ENCODE assay signal across 1 cellular context in the genomic region with DNA sequence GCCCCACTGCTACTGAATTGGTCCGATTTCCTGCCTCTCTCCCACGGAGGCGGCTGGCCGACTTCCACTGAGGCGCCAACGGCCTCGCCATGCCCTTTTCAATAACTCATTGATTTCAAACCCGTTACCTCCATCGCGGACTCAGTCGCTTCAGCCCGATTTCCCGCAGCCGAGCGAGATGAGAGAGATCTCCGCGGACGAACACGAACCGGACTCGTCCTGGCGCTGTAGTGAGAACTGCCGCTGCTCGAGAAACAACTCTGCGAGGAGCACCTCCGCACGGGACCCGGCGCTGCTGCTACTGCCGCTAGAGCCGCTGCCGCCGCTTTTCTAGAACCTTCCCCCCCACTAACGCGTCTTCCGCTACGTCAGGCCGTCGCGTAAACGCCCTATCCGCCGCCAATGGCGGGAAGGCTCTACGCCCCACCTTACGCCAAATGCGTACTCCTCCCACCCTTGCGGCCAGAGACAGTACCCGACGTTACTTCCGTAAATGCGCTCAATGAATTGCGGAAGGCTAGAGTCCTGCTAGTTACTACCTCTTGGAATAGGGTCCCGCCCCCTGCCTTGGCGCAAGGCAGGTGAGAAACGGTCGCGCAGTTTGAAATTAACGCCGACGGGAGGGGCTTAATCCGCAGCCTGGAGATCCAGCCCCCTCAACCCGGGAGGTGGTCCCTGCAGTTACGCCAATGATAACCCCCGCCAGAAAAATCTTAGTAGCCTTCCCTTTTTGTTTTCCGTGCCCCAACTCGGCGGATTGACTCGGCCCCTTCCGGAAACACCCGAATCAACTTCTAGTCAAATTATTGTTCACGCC.
A peak's percentile ranks its signal among the peaks of the same experiment; 100 is the strongest.
TF ChIP-seq lines count a peak whose summit lies in the region.

Gene HNRNPA2B1, minus strand, starts transcription at position 303 of the 817 bp plus-strand sequence. Its CDS starts 169 bp downstream, at position 134.

TF ChIP-seq in HepG2, 621 proteins besides CTCF, POLR2A, EP300 and RAD21 (continued from another document and continues in another):
- TF ChIP-seq ZNF547 (CRISPR knock-in tag; IDR thresholded peaks at IDR 0.05): no peak; the same call in 1 of the 2 replicates
- no peak for TF ChIP-seq KLF13 (CRISPR knock-in tag; IDR thresholded peaks at IDR 0.05)
- peak; percentile 76; the same call in 1 of the 2 replicates for TF ChIP-seq ZNF788 (CRISPR knock-in tag; IDR thresholded peaks at IDR 0.05; ENCODE audit: borderline replicate concordance)
- TF ChIP-seq ZNF558 (CRISPR knock-in tag; IDR thresholded peaks at IDR 0.05; ENCODE audit: borderline replicate concordance): peak; percentile 69; the same call in 1 of the 2 replicates
- TF ChIP-seq ZNF17 (CRISPR knock-in tag; IDR thresholded peaks at IDR 0.05): no peak
- TF ChIP-seq ZSCAN31 (CRISPR knock-in tag; IDR thresholded peaks at IDR 0.05; ENCODE audit: low read depth): peak; percentile 72; the same call in 1 of the 2 replicates
- TF ChIP-seq ZNF235 (CRISPR knock-in tag; IDR thresholded peaks at IDR 0.05; ENCODE audit: borderline replicate concordance): no peak
- no peak for TF ChIP-seq ZBTB3 (CRISPR knock-in tag; IDR thresholded peaks at IDR 0.05; ENCODE audit: borderline replicate concordance, low read depth)
- TF ChIP-seq, protein P1, sequence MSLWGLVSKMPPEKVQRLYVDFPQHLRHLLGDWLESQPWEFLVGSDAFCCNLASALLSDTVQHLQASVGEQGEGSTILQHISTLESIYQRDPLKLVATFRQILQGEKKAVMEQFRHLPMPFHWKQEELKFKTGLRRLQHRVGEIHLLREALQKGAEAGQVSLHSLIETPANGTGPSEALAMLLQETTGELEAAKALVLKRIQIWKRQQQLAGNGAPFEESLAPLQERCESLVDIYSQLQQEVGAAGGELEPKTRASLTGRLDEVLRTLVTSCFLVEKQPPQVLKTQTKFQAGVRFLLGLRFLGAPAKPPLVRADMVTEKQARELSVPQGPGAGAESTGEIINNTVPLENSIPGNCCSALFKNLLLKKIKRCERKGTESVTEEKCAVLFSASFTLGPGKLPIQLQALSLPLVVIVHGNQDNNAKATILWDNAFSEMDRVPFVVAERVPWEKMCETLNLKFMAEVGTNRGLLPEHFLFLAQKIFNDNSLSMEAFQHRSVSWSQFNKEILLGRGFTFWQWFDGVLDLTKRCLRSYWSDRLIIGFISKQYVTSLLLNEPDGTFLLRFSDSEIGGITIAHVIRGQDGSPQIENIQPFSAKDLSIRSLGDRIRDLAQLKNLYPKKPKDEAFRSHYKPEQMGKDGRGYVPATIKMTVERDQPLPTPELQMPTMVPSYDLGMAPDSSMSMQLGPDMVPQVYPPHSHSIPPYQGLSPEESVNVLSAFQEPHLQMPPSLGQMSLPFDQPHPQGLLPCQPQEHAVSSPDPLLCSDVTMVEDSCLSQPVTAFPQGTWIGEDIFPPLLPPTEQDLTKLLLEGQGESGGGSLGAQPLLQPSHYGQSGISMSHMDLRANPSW (CRISPR knock-in tag; IDR thresholded peaks at IDR 0.05; ENCODE audit: borderline replicate concordance): no peak
- peak; percentile 73 for TF ChIP-seq ATF7-NPFF (CRISPR knock-in tag; IDR thresholded peaks at IDR 0.05; ENCODE audit: low read depth)
- no peak for TF ChIP-seq ISX (CRISPR knock-in tag; conservative IDR thresholded peaks at IDR 0.05)
- peak; percentile 86 for TF ChIP-seq HOXA5 (CRISPR knock-in tag; IDR thresholded peaks at IDR 0.05)
- TF ChIP-seq ZNF619 (CRISPR knock-in tag; IDR thresholded peaks at IDR 0.05): no peak
- TF ChIP-seq ZNF230 (CRISPR knock-in tag; IDR thresholded peaks at IDR 0.05): peak; percentile 44
- TF ChIP-seq PHF8 (CRISPR knock-in tag; IDR thresholded peaks at IDR 0.05): peak; percentile 67
- TF ChIP-seq, protein P2, sequence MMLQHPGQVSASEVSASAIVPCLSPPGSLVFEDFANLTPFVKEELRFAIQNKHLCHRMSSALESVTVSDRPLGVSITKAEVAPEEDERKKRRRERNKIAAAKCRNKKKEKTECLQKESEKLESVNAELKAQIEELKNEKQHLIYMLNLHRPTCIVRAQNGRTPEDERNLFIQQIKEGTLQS (CRISPR knock-in tag; IDR thresholded peaks at IDR 0.05): no peak; the same call in 1 of the 2 replicates
- TF ChIP-seq TBP (CRISPR knock-in tag; IDR thresholded peaks at IDR 0.05): no peak
- no peak; the same call in 1 of the 2 replicates for TF ChIP-seq ZNF205 (CRISPR knock-in tag; IDR thresholded peaks at IDR 0.05)
- no peak; the same call in none of the 2 replicates for TF ChIP-seq ARNT2 (CRISPR knock-in tag; IDR thresholded peaks at IDR 0.05; ENCODE audit: low read depth)
- TF ChIP-seq KAT8 (CRISPR knock-in tag; IDR thresholded peaks at IDR 0.05): peak; percentile 62
- TF ChIP-seq, protein P3, sequence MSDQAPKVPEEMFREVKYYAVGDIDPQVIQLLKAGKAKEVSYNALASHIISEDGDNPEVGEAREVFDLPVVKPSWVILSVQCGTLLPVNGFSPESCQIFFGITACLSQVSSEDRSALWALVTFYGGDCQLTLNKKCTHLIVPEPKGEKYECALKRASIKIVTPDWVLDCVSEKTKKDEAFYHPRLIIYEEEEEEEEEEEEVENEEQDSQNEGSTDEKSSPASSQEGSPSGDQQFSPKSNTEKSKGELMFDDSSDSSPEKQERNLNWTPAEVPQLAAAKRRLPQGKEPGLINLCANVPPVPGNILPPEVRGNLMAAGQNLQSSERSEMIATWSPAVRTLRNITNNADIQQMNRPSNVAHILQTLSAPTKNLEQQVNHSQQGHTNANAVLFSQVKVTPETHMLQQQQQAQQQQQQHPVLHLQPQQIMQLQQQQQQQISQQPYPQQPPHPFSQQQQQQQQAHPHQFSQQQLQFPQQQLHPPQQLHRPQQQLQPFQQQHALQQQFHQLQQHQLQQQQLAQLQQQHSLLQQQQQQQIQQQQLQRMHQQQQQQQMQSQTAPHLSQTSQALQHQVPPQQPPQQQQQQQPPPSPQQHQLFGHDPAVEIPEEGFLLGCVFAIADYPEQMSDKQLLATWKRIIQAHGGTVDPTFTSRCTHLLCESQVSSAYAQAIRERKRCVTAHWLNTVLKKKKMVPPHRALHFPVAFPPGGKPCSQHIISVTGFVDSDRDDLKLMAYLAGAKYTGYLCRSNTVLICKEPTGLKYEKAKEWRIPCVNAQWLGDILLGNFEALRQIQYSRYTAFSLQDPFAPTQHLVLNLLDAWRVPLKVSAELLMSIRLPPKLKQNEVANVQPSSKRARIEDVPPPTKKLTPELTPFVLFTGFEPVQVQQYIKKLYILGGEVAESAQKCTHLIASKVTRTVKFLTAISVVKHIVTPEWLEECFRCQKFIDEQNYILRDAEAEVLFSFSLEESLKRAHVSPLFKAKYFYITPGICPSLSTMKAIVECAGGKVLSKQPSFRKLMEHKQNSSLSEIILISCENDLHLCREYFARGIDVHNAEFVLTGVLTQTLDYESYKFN (CRISPR knock-in tag; conservative IDR thresholded peaks at IDR 0.05): no peak; the same call in 1 of the 2 replicates
- no peak for TF ChIP-seq JUND (CRISPR knock-in tag; IDR thresholded peaks at IDR 0.05)
- peak; percentile 88 for TF ChIP-seq FLYWCH1 (CRISPR knock-in tag; IDR thresholded peaks at IDR 0.05)
- TF ChIP-seq, protein P4, sequence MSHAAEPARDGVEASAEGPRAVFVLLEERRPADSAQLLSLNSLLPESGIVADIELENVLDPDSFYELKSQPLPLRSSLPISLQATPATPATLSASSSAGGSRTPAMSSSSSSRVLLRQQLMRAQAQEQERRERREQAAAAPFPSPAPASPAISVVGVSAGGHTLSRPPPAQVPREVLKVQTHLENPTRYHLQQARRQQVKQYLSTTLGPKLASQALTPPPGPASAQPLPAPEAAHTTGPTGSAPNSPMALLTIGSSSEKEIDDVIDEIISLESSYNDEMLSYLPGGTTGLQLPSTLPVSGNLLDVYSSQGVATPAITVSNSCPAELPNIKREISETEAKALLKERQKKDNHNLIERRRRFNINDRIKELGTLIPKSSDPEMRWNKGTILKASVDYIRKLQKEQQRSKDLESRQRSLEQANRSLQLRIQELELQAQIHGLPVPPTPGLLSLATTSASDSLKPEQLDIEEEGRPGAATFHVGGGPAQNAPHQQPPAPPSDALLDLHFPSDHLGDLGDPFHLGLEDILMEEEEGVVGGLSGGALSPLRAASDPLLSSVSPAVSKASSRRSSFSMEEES (CRISPR knock-in tag; IDR thresholded peaks at IDR 0.05): peak; percentile 19; the same call in 1 of the 2 replicates
- peak; percentile 67; the same call in 1 of the 2 replicates for TF ChIP-seq MED13 (CRISPR knock-in tag; IDR thresholded peaks at IDR 0.05)
- TF ChIP-seq THAP11 (CRISPR knock-in tag; IDR thresholded peaks at IDR 0.05): peak; percentile 79
- no peak for TF ChIP-seq ZNF180 (CRISPR knock-in tag; IDR thresholded peaks at IDR 0.05; ENCODE audit: borderline replicate concordance, low read depth)
- peak; percentile 65 for TF ChIP-seq ZNF446 (CRISPR knock-in tag; IDR thresholded peaks at IDR 0.05)
- TF ChIP-seq MTF2 (CRISPR knock-in tag; IDR thresholded peaks at IDR 0.05; ENCODE audit: borderline replicate concordance): no peak
- TF ChIP-seq, protein P5, sequence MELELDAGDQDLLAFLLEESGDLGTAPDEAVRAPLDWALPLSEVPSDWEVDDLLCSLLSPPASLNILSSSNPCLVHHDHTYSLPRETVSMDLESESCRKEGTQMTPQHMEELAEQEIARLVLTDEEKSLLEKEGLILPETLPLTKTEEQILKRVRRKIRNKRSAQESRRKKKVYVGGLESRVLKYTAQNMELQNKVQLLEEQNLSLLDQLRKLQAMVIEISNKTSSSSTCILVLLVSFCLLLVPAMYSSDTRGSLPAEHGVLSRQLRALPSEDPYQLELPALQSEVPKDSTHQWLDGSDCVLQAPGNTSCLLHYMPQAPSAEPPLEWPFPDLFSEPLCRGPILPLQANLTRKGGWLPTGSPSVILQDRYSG (CRISPR knock-in tag; IDR thresholded peaks at IDR 0.05): 0 out of 2 replicates have a peak, but pooled peaks have one; percentile 71
- TF ChIP-seq TAF15 (IDR thresholded peaks at IDR 0.05; ENCODE audit: low read depth, low read length, poor library complexity, severe bottlenecking): no peak
- TF ChIP-seq MZF1 (CRISPR knock-in tag; IDR thresholded peaks at IDR 0.05; ENCODE audit: borderline replicate concordance): no peak
- TF ChIP-seq STAT5B (CRISPR knock-in tag; IDR thresholded peaks at IDR 0.05): 0 out of 2 replicates have a peak, but pooled peaks have one; percentile 59
- TF ChIP-seq ZSCAN21 (CRISPR knock-in tag; IDR thresholded peaks at IDR 0.05; ENCODE audit: borderline replicate concordance): peak; percentile 64
- TF ChIP-seq, protein P6, sequence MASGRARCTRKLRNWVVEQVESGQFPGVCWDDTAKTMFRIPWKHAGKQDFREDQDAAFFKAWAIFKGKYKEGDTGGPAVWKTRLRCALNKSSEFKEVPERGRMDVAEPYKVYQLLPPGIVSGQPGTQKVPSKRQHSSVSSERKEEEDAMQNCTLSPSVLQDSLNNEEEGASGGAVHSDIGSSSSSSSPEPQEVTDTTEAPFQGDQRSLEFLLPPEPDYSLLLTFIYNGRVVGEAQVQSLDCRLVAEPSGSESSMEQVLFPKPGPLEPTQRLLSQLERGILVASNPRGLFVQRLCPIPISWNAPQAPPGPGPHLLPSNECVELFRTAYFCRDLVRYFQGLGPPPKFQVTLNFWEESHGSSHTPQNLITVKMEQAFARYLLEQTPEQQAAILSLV (CRISPR knock-in tag; IDR thresholded peaks at IDR 0.05; ENCODE audit: borderline replicate concordance): peak; percentile 57; the same call in 1 of the 2 replicates
- TF ChIP-seq, protein P7, sequence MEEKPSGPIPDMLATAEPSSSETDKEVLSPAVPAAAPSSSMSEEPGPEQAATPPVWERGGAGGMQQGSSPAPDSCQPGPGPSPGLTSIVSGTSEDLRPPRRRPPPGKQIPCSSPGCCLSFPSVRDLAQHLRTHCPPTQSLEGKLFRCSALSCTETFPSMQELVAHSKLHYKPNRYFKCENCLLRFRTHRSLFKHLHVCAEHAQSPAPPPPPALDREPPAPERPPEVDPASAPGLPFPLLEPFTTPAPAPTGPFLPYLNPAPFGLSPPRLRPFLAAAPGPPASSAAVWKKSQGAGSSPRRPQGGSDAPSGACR (CRISPR knock-in tag; IDR thresholded peaks at IDR 0.05): no peak
- TF ChIP-seq ZNF660 (CRISPR knock-in tag; IDR thresholded peaks at IDR 0.05; ENCODE audit: borderline replicate concordance, low read depth): no peak
- no peak for TF ChIP-seq MAFF (IDR thresholded peaks at IDR 0.05; ENCODE audit: low read depth, low read length)
- TF ChIP-seq CENPT (CRISPR knock-in tag; IDR thresholded peaks at IDR 0.05; ENCODE audit: low read depth): peak; percentile 88; the same call in 1 of the 2 replicates
- no peak for TF ChIP-seq ATRX (CRISPR knock-in tag; IDR thresholded peaks at IDR 0.05; ENCODE audit: borderline replicate concordance)
- TF ChIP-seq THAP7 (CRISPR knock-in tag; IDR thresholded peaks at IDR 0.05): 0 out of 2 replicates have a peak, but pooled peaks have one; percentile 34
- TF ChIP-seq HDAC1 (CRISPR knock-in tag; IDR thresholded peaks at IDR 0.05): peak; percentile 85
- TF ChIP-seq, protein P8, sequence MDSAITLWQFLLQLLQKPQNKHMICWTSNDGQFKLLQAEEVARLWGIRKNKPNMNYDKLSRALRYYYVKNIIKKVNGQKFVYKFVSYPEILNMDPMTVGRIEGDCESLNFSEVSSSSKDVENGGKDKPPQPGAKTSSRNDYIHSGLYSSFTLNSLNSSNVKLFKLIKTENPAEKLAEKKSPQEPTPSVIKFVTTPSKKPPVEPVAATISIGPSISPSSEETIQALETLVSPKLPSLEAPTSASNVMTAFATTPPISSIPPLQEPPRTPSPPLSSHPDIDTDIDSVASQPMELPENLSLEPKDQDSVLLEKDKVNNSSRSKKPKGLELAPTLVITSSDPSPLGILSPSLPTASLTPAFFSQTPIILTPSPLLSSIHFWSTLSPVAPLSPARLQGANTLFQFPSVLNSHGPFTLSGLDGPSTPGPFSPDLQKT (CRISPR knock-in tag; IDR thresholded peaks at IDR 0.05; ENCODE audit: borderline replicate concordance): no peak
- peak; percentile 21; the same call in 1 of the 2 replicates for TF ChIP-seq ZNF616 (CRISPR knock-in tag; IDR thresholded peaks at IDR 0.05; ENCODE audit: low read depth)
- TF ChIP-seq MAZ (IDR thresholded peaks at IDR 0.05; ENCODE audit: borderline replicate concordance, low read depth, low read length): 0 out of 2 replicates have a peak, but pooled peaks have one; percentile 15
- peak; percentile 76 for TF ChIP-seq MAZ (CRISPR knock-in tag; IDR thresholded peaks at IDR 0.05; ENCODE audit: low read depth)
- TF ChIP-seq ZNF761 (CRISPR knock-in tag; conservative IDR thresholded peaks at IDR 0.05): no peak
- TF ChIP-seq TARDBP (CRISPR knock-in tag; IDR thresholded peaks at IDR 0.05): peak; percentile 54
- no peak for TF ChIP-seq PAWR (CRISPR knock-in tag; IDR thresholded peaks at IDR 0.05; ENCODE audit: borderline replicate concordance)
- TF ChIP-seq, protein P9, sequence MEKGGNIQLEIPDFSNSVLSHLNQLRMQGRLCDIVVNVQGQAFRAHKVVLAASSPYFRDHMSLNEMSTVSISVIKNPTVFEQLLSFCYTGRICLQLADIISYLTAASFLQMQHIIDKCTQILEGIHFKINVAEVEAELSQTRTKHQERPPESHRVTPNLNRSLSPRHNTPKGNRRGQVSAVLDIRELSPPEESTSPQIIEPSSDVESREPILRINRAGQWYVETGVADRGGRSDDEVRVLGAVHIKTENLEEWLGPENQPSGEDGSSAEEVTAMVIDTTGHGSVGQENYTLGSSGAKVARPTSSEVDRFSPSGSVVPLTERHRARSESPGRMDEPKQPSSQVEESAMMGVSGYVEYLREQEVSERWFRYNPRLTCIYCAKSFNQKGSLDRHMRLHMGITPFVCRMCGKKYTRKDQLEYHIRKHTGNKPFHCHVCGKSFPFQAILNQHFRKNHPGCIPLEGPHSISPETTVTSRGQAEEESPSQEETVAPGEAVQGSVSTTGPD (CRISPR knock-in tag; IDR thresholded peaks at IDR 0.05): 0 out of 2 replicates have a peak, but pooled peaks have one; percentile 19
